17 cellular contexts compared by ENCODE assay signal in the genomic region with DNA sequence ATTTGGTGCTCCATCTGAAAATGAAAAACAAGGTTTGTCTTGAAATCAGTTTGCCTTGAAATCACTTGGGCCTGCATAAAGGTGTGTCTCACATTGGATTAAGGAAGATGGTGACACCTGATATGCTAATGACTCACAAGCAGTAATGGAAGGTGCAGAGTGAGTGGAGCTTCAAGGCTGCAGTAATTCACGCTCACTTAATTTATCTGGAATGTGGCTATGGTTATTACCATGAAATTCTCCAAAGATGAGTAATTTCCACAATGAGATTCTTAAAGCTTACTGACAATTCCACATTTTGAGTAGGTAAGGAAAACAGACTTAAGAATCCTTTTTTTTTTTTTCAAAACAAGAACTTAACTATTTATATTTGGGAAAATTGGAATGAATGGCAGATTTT.
DNase-seq lines count a peak whose midpoint lies in the region; TF ChIP-seq lines count a peak whose summit lies in the region.
"Had no signal": no experiment of that assay in that cellular context is flagged by ENCODE, and none has a peak within 500 bp of the region (broad histone marks: within the 10 kb centered on the region; RNA-seq: fewer than 3 reads in every experiment).

No MANE protein-coding gene starts in this region.

- H2AFZ ChIP-seq in GM23248 = no peak overlapping the region

- no peak for TF ChIP-seq POLR2A in Peyer's patch (IDR thresholded peaks at IDR 0.05)

- TF ChIP-seq CTCF in retinal pigment epithelial cell (conservative IDR thresholded peaks at IDR 0.05; ENCODE audit: low read depth, low read length) (no peak), Peyer's patch (IDR thresholded peaks at IDR 0.05) (no peak)

- no peaks in the 10 kb centered on the region for H3K36me3 ChIP-seq in GM23248 (ENCODE audit: low read depth)
- no peaks in the 10 kb centered on the region for H3K36me3 ChIP-seq in Peyer's patch
- H3K36me3 ChIP-seq: upper lobe of right lung had no signal

- no peaks in the 10 kb centered on the region for H3K27me3 ChIP-seq in GM23248 (replicated peaks; ENCODE audit: insufficient read depth)
- H3K27me3 ChIP-seq in Peyer's patch = no peaks in the 10 kb centered on the region
- H3K27me3 ChIP-seq: upper lobe of right lung had no signal

- H3K9me2 ChIP-seq in GM23248 (ENCODE audit: insufficient read depth) = no peaks in the 10 kb centered on the region

- H3K9me3 ChIP-seq in GM23248 (ENCODE audit: low read depth) = no peaks in the 10 kb centered on the region
- no peaks in the 10 kb centered on the region for H3K9me3 ChIP-seq in Peyer's patch
- H3K9me3 ChIP-seq: psoas muscle, upper lobe of right lung had no signal

- in situ Hi-C loops in GM23248 (cut with MboI) = no loop called here

- peak; percentile 1 for DNase-seq in GM23248
- peak; percentile 1 for DNase-seq in NCI-H69 (lab: John Stamatoyannopoulos, UW)
- peak; percentile 18 for DNase-seq in dedifferentiated amniotic fluid mesenchymal stem cell (ENCODE audit: extremely low spot score)
- peak; percentile 81 for DNase-seq in retinal pigment epithelial cell (ENCODE audit: low read depth)
- DNase-seq in RPMI8226 = no peak
- no peak for DNase-seq in Peyer's patch
- DNase-seq in activated CD8-positive, alpha-beta memory T cell treated with anti-CD3 and anti-CD28 coated beads, Interleukin-2, amount 50 U/mL, for 4 hours = no peak
- DNase-seq in SIG-M5 treated with dmso at 0.1 percent for 504 hours (lab: John Stamatoyannopoulos, UW; ENCODE audit: unreplicated experiment) = no peak
- DNase-seq: activated effector memory CD4-positive, alpha-beta T cell treated with Interleukin-2 at 50 U/mL for 16 hours; CD8-positive, alpha-beta memory T cell; GF-D8; MV-4-11; NCI-H2029; NCI-H82; psoas muscle; stimulated activated naive CD8-positive, alpha-beta T cell treated with anti-CD3 and anti-CD28 coated beads, Interleukin-15, amount 100 ng/mL, for 72 hours; upper lobe of right lung had no signal

- H4K20me1 ChIP-seq in GM23248 (ENCODE audit: insufficient read depth) = no peaks in the 10 kb centered on the region

- H3K4me3 ChIP-seq in GM23248 (no peak overlapping the region), retinal pigment epithelial cell (ENCODE audit: low read length) (no peak overlapping the region), Peyer's patch (no peak overlapping the region)
- H3K4me3 ChIP-seq: psoas muscle, upper lobe of right lung had no signal

- H3K4me1 ChIP-seq in GM23248 (ENCODE audit: insufficient read depth) = no peaks in the 10 kb centered on the region
- no peaks in the 10 kb centered on the region for H3K4me1 ChIP-seq in Peyer's patch
- H3K4me1 ChIP-seq: psoas muscle, upper lobe of right lung had no signal

- no peaks in the 10 kb centered on the region for H3K79me2 ChIP-seq in GM23248 (ENCODE audit: insufficient read depth)

- no peaks in the 10 kb centered on the region for H3F3A ChIP-seq in GM23248 (ENCODE audit: insufficient read depth)

- H3K4me2 ChIP-seq in GM23248 (ENCODE audit: unreplicated experiment) = no peak overlapping the region

- H3K9ac ChIP-seq in GM23248 = no peak overlapping the region

- H3K27ac ChIP-seq in GM23248 = no peak overlapping the region
- no peak overlapping the region for H3K27ac ChIP-seq in Peyer's patch
- H3K27ac ChIP-seq: psoas muscle, upper lobe of right lung had no signal

- WGBS in GM23248 (ENCODE audit: low coverage in 1 of 2, low lambda C conversion rate in 2 of 2, missing lambda C conversion rate in 2 of 2), 2 experiments = 30 to 41% methylated on average over 1 of the region's 1 CpG

Comparison
In these comparisons a context has a peak if more than half of its experiments do, and no peak if none do; other contexts are left out.
1. DNase-seq: peak in GM23248 (single experiment), NCI-H69 (single experiment), dedifferentiated amniotic fluid mesenchymal stem cell (single experiment) and retinal pigment epithelial cell (single experiment); none in RPMI8226 (single experiment), Peyer's patch (0 of 3), activated CD8-positive, alpha-beta memory T cell treated with anti-CD3 and anti-CD28 coated beads, Interleukin-2, amount 50 U/mL, for 4 hours (single experiment) and SIG-M5 treated with dmso at 0.1 percent for 504 hours (single experiment).